ENCODE assay signal across 12 cellular contexts in the genomic region with DNA sequence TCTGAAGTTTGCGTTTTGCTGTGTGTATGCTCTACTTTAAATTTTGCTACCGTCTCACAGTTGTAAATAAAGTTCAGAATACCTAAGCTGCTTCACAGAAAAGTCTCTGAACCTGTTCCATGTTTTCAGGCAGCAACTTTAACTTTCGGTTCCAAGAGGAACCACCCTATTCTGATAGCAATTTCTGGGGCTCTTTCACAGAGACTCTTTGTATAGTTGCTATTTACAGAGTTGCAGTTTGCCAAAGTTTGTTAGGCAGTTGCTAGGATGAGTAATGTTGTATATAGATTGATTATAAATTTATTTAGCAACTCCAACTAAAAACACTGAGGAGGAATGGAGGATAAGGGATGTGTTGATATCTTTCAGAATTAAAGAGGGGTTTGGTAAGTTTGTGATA. TPM values are rescaled to one million over a fixed set of nuclear protein-coding genes. Genes with fewer than 3 reads are reported as not detected.
DNase-seq lines count a peak whose midpoint lies in the region; ATAC-seq and TF ChIP-seq lines count a peak whose summit lies in the region.
"Had no signal": no experiment of that assay in that cellular context is flagged by ENCODE, and none has a peak within 500 bp of the region (broad histone marks: within the 10 kb centered on the region; RNA-seq: fewer than 3 reads in every experiment).

No MANE protein-coding gene starts in this region.

- no peak overlapping the region for H3K27ac Mint-ChIP-seq in activated T-helper 1 cell treated with anti-CD3 and anti-CD28 coated beads, Interleukin-12 subunit alpha, Interleukin-12 subunit beta, Interleukin-2, Interleukin-4 antibody, amounts not matched to agents 30 ng/mL and 10 ng/mL and 1 ng/mL, durations not matched to agents 14 hours and 24 hours and 36 hours
- H3K27ac Mint-ChIP-seq: CD4-positive, alpha-beta T cell; T-cell had no signal

- no peak for TF ChIP-seq EP300 in stomach (IDR thresholded peaks at IDR 0.05)

- H3K27me3 ChIP-seq in body of pancreas (no peaks in the 10 kb centered on the region), right cardiac atrium (ENCODE audit: control insufficient read depth, insufficient read depth) (no peaks in the 10 kb centered on the region), stomach (no peaks in the 10 kb centered on the region)
- H3K27me3 ChIP-seq: brain microvascular endothelial cell had no signal

- no peak for TF ChIP-seq CTCF in body of pancreas (IDR thresholded peaks at IDR 0.05)
- no peak for TF ChIP-seq CTCF in stomach (IDR thresholded peaks at IDR 0.05)

- H3K9me3 ChIP-seq in body of pancreas (no peaks in the 10 kb centered on the region), right cardiac atrium (ENCODE audit: control insufficient read depth, low read length) (no peaks in the 10 kb centered on the region), stomach (no peaks in the 10 kb centered on the region)

- peak; percentile 56 for DNase-seq in M059J (ENCODE audit: low read depth)
- peak in 1 of 4 donors; percentile 66 for DNase-seq in body of pancreas
- no peak for DNase-seq in right cardiac atrium
- no peak for DNase-seq in stomach
- DNase-seq in GM19238 (ENCODE audit: insufficient read length, low spot score), result no peak
- DNase-seq in C1 segment of cervical spinal cord (lab: John Stamatoyannopoulos, UW), result no peak
- DNase-seq in activated T-helper 1 cell treated with anti-CD3 and anti-CD28 coated beads, Interleukin-12 subunit alpha, Interleukin-12 subunit beta, Interleukin-2, Interleukin-4 antibody, amounts not matched to agents 30 ng/mL and 10 ng/mL and 1 ng/mL, durations not matched to agents 14 hours and 24 hours and 36 hours (ENCODE audit: low spot score), result no peak
- DNase-seq: brain microvascular endothelial cell; CD4-positive, alpha-beta T cell; NCI-H2029 treated with DMSO at 0.1 percent for 48 hours; T-cell had no signal

- peak in 2 of 3 donors; percentile 8 to 33 for TF ChIP-seq POLR2A in body of pancreas (IDR thresholded peaks at IDR 0.05)
- no peak for TF ChIP-seq POLR2A in stomach (IDR thresholded peaks at IDR 0.05)

- peaks cover 10% of the 10 kb centered on the region for H3K36me3 Mint-ChIP-seq in activated T-helper 1 cell treated with anti-CD3 and anti-CD28 coated beads, Interleukin-12 subunit alpha, Interleukin-12 subunit beta, Interleukin-2, Interleukin-4 antibody, amounts not matched to agents 30 ng/mL and 10 ng/mL and 1 ng/mL, durations not matched to agents 14 hours and 24 hours and 36 hours (ENCODE audit: low read depth)

- H3K27ac ChIP-seq in body of pancreas (peak overlapping the region; percentile 77 to 87 (median 82)), right cardiac atrium (ENCODE audit: low read length) (no peak overlapping the region), stomach (peak overlapping the region; percentile 68 to 82 (median 76))
- H3K27ac ChIP-seq: brain microvascular endothelial cell had no signal

- no peak overlapping the region for H3K4me3 ChIP-seq in body of pancreas
- H3K4me3 ChIP-seq in right cardiac atrium (ENCODE audit: low read length), result no peak overlapping the region
- H3K4me3 ChIP-seq in stomach, result no peak overlapping the region

- 13 to 16% methylated on average over 3 of the region's 3 CpGs for WGBS in body of pancreas, 2 donors
- 36% methylated on average over 3 of the region's 3 CpGs for WGBS in right cardiac atrium
- WGBS in stomach, 5 donors, result 22 to 43% (median 26%) methylated on average over 3 of the region's 3 CpGs

- H3K4me1 Mint-ChIP-seq in activated T-helper 1 cell treated with anti-CD3 and anti-CD28 coated beads, Interleukin-12 subunit alpha, Interleukin-12 subunit beta, Interleukin-2, Interleukin-4 antibody, amounts not matched to agents 30 ng/mL and 10 ng/mL and 1 ng/mL, durations not matched to agents 14 hours and 24 hours and 36 hours (ENCODE audit: low read depth), result peaks cover 4% of the 10 kb centered on the region

- H3K4me1 ChIP-seq in body of pancreas (peaks cover 58% of the 10 kb centered on the region), right cardiac atrium (ENCODE audit: control insufficient read depth, insufficient read depth, low read length) (peaks cover 6% of the 10 kb centered on the region), stomach (peaks cover 16 to 66% (median 43%) of the 10 kb centered on the region in 4 donors)

- intact Hi-C loops in body of pancreas (cut with DNase I) (no loop called here), right cardiac atrium (cut with DNase I) (loop anchor here in 1 of 4 donors (10.0 kb wide), 1 partner anchor 91 kb away; the partner anchor contains the start of gene CCDC126), stomach (cut with DNase I; ENCODE audit: low total_unique reads) (no loop called here)
- intact Hi-C loops in activated T-helper 1 cell treated with anti-CD3 and anti-CD28 coated beads, Interleukin-12 subunit alpha, Interleukin-12 subunit beta, Interleukin-2, Interleukin-4 antibody, amounts not matched to agents 30 ng/mL and 10 ng/mL and 1 ng/mL, durations not matched to agents 14 hours and 24 hours and 36 hours (cut with micrococcal nuclease), result no loop called here

- H3K27me3 Mint-ChIP-seq in activated T-helper 1 cell treated with anti-CD3 and anti-CD28 coated beads, Interleukin-12 subunit alpha, Interleukin-12 subunit beta, Interleukin-2, Interleukin-4 antibody, amounts not matched to agents 30 ng/mL and 10 ng/mL and 1 ng/mL, durations not matched to agents 14 hours and 24 hours and 36 hours (ENCODE audit: insufficient read depth), result no peaks in the 10 kb centered on the region
- H3K27me3 Mint-ChIP-seq: CD4-positive, alpha-beta T cell; T-cell had no signal

- no peaks in the 10 kb centered on the region for H3K36me3 ChIP-seq in body of pancreas (replicated peaks in 1 of 2; ENCODE audit: insufficient read depth in 1 of 2, low read depth in 2 of 2)
- H3K36me3 ChIP-seq in stomach, result peaks cover 2 to 28% (median 21%) of the 10 kb centered on the region in 4 donors
- H3K36me3 ChIP-seq: brain microvascular endothelial cell had no signal

- H3K9me3 Mint-ChIP-seq in activated T-helper 1 cell treated with anti-CD3 and anti-CD28 coated beads, Interleukin-12 subunit alpha, Interleukin-12 subunit beta, Interleukin-2, Interleukin-4 antibody, amounts not matched to agents 30 ng/mL and 10 ng/mL and 1 ng/mL, durations not matched to agents 14 hours and 24 hours and 36 hours, result no peaks in the 10 kb centered on the region
- H3K9me3 Mint-ChIP-seq: CD4-positive, alpha-beta T cell; T-cell had no signal

- ATAC-seq in body of pancreas (peak; percentile 88), right cardiac atrium (peak; percentile 69 to 83), HG03439 (IDR thresholded peaks at IDR 0.05; ENCODE audit: unreplicated experiment) (no peak)
- ATAC-seq: T-cell had no signal

- no peak overlapping the region for H3K4me3 Mint-ChIP-seq in activated T-helper 1 cell treated with anti-CD3 and anti-CD28 coated beads, Interleukin-12 subunit alpha, Interleukin-12 subunit beta, Interleukin-2, Interleukin-4 antibody, amounts not matched to agents 30 ng/mL and 10 ng/mL and 1 ng/mL, durations not matched to agents 14 hours and 24 hours and 36 hours
- H3K4me3 Mint-ChIP-seq: CD4-positive, alpha-beta T cell; T-cell had no signal

RNA-seq across cellular contexts. Expression of gene FAM221A, which starts 5.8 kb away (rescaled TPM):
- 5.3 and 7.0 TPM in 2 replicates for total RNA-seq in M059J (2014; rRNA removed; shearing (Covaris generic))
- 10 to 100 TPM; 14.3 to 29.7 TPM for total RNA-seq in body of pancreas
- 1 to 10 TPM; 3.7 to 5.6 (median 4.9) TPM for total RNA-seq in right cardiac atrium
- 3.6 TPM for polyA plus RNA-seq in right cardiac atrium
- 10 to 100 TPM; 15.4 to 79.9 (median 30.3) TPM for total RNA-seq in stomach
- 10 to 100 TPM; 10.6 to 19.9 (median 10.9) TPM for polyA plus RNA-seq in stomach
- 9.4 and 9.9 TPM in 2 replicates for total RNA-seq in activated T-helper 1 cell treated with anti-CD3 and anti-CD28 coated beads, Interleukin-12 subunit alpha, Interleukin-12 subunit beta, Interleukin-2, Interleukin-4 antibody, amounts not matched to agents 30 ng/mL and 10 ng/mL and 1 ng/mL, durations not matched to agents 14 hours and 24 hours and 36 hours

RNA-seq across cellular contexts. Expression of gene STK31, which starts 24.2 kb away (rescaled TPM):
- not detected in 2 replicates for total RNA-seq in M059J (2014; rRNA removed; shearing (Covaris generic))
- total RNA-seq in body of pancreas (1 to 10 TPM in 1 of 2 donors, not detected in 1; 2.3 TPM), right cardiac atrium (under 1 TPM in 3 of 4 donors, not detected in 1; 0.24 to 0.47 (median 0.28) TPM), stomach (1 to 10 TPM in 4 of 5 donors, not detected in 1; 1.7 to 9.0 (median 3.3) TPM)
- polyA plus RNA-seq in right cardiac atrium (0.09 TPM), stomach (under 1 TPM in 2 of 3 donors, not detected in 1; 0.65 to 0.68 TPM)
- total RNA-seq in activated T-helper 1 cell treated with anti-CD3 and anti-CD28 coated beads, Interleukin-12 subunit alpha, Interleukin-12 subunit beta, Interleukin-2, Interleukin-4 antibody, amounts not matched to agents 30 ng/mL and 10 ng/mL and 1 ng/mL, durations not matched to agents 14 hours and 24 hours and 36 hours, result 0.27 TPM in 1 of 2 replicates, not detected in the other

Comparison
In these comparisons a context has a peak if more than half of its experiments do, and no peak if none do; other contexts are left out.
1. POLR2A ChIP-seq: peak in body of pancreas (2 of 3); none in stomach (0 of 4).